1 cellular context compared by ENCODE assay signal in genomic region chr16:1579214-1579613, GRCh38.
TF ChIP-seq lines count a peak whose summit lies in the region.

No MANE protein-coding gene starts in this region.

TF ChIP-seq in GM12878, 131 proteins besides CTCF, POLR2A, EP300 and RAD21:
- TF ChIP-seq POLR2AphosphoS5 (IDR thresholded peaks at IDR 0.05; ENCODE audit: low read length): no peak
- TF ChIP-seq CHD1 (IDR thresholded peaks at IDR 0.05; ENCODE audit: low read depth, low read length): no peak
- no peak for TF ChIP-seq FOXM1 (IDR thresholded peaks at IDR 0.05; ENCODE audit: low read depth, low read length)
- TF ChIP-seq, protein P1, sequence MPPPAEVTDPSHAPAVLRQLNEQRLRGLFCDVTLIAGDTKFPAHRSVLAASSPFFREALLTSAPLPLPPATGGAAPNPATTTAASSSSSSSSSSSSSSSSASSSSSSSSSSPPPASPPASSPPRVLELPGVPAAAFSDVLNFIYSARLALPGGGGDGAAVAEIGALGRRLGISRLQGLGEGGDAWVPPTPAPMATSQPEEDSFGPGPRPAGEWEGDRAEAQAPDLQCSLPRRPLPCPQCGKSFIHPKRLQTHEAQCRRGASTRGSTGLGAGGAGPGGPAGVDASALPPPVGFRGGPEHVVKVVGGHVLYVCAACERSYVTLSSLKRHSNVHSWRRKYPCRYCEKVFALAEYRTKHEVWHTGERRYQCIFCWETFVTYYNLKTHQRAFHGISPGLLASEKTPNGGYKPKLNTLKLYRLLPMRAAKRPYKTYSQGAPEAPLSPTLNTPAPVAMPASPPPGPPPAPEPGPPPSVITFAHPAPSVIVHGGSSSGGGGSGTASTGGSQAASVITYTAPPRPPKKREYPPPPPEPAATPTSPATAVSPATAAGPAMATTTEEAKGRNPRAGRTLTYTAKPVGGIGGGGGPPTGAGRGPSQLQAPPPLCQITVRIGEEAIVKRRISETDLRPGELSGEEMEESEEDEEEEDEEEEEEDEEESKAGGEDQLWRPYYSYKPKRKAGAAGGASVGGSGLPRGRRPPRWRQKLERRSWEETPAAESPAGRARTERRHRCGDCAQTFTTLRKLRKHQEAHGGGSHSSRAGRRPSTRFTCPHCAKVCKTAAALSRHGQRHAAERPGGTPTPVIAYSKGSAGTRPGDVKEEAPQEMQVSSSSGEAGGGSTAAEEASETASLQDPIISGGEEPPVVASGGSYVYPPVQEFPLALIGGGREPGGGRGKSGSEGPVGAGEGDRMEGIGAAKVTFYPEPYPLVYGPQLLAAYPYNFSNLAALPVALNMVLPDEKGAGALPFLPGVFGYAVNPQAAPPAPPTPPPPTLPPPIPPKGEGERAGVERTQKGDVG (CRISPR knock-in tag; IDR thresholded peaks at IDR 0.05): no peak
- no peak for TF ChIP-seq STAT1 (conservative IDR thresholded peaks at IDR 0.05)
- TF ChIP-seq RCOR1 (conservative IDR thresholded peaks at IDR 0.05; ENCODE audit: low read depth, low read length): no peak
- no peak for TF ChIP-seq USF2 (IDR thresholded peaks at IDR 0.05; ENCODE audit: borderline replicate concordance, low read depth, low read length)
- no peak for TF ChIP-seq ESRRA (IDR thresholded peaks at IDR 0.05; ENCODE audit: low read length)
- no peak for TF ChIP-seq NR2C1 (IDR thresholded peaks at IDR 0.05)
- no peak for TF ChIP-seq TCF12 (IDR thresholded peaks at IDR 0.05; ENCODE audit: low read depth, low read length)
- no peak for TF ChIP-seq ZNF207 (IDR thresholded peaks at IDR 0.05; ENCODE audit: borderline replicate concordance)
- TF ChIP-seq CBFB (IDR thresholded peaks at IDR 0.05; ENCODE audit: low read depth): no peak
- no peak for TF ChIP-seq NR2F1 (conservative IDR thresholded peaks at IDR 0.05)
- TF ChIP-seq, protein P2, sequence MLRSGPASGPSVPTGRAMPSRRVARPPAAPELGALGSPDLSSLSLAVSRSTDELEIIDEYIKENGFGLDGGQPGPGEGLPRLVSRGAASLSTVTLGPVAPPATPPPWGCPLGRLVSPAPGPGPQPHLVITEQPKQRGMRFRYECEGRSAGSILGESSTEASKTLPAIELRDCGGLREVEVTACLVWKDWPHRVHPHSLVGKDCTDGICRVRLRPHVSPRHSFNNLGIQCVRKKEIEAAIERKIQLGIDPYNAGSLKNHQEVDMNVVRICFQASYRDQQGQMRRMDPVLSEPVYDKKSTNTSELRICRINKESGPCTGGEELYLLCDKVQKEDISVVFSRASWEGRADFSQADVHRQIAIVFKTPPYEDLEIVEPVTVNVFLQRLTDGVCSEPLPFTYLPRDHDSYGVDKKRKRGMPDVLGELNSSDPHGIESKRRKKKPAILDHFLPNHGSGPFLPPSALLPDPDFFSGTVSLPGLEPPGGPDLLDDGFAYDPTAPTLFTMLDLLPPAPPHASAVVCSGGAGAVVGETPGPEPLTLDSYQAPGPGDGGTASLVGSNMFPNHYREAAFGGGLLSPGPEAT (IDR thresholded peaks at IDR 0.05; ENCODE audit: low read depth): no peak
- TF ChIP-seq ZBTB33 (IDR thresholded peaks at IDR 0.05): no peak
- no peak for TF ChIP-seq E2F8 (IDR thresholded peaks at IDR 0.05; ENCODE audit: low read depth, partially characterized antibody)
- no peak for TF ChIP-seq CHD2 (IDR thresholded peaks at IDR 0.05; ENCODE audit: borderline replicate concordance, low read depth, low read length)
- TF ChIP-seq HSF1 (IDR thresholded peaks at IDR 0.05; ENCODE audit: low read depth, low read length): no peak
- TF ChIP-seq KLF5 (IDR thresholded peaks at IDR 0.05; ENCODE audit: partially characterized antibody): no peak
- no peak for TF ChIP-seq SREBF1 (IDR thresholded peaks at IDR 0.05; ENCODE audit: low read length)
